ENCODE assay signal across 8 cellular contexts in the genomic region with DNA sequence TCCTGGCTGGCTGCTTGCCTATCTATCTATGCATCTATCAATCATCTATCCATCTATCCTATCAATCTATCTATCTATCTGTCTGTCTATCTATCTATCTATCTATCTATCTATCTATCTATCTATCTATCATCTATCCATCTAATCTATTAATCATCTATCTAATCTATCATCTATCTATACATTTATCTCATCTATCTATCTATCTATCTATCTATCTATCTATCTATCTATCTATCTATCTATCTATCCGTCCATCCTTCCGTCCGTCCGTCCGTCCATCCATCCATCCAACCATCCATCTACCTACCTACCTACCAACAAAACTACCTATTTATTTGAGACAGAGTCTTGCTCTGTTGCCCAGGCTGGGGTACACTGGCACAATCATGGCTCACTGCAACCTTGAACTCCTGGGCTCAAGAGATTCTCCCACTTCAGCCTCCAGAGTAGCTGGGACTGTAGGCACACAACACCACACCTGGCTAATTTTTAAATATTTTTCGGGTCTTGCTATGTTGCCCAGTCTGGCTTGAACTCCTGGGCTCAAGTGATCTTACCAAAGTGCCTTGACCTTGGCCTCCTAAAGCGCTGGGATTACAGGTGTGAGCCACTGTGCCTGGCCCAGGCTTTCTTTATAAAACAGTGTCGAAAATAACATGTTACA.
"Had no signal": no experiment of that assay in that cellular context is flagged by ENCODE, and none has a peak within 500 bp of the region (broad histone marks: within the 10 kb centered on the region; RNA-seq: fewer than 3 reads in every experiment).

No MANE protein-coding gene starts in this region.

- H3K4me3 ChIP-seq: GM12878 had no signal

- FAIRE-seq: G401.6, GM12878, GM12891, GM12892, GM18507, GM19239 had no signal

- DNase-seq: GDM1, GF-D8 had no signal

- ATAC-seq: GM12878 had no signal
